ENCODE assay signal across 18 cellular contexts in the genomic region with DNA sequence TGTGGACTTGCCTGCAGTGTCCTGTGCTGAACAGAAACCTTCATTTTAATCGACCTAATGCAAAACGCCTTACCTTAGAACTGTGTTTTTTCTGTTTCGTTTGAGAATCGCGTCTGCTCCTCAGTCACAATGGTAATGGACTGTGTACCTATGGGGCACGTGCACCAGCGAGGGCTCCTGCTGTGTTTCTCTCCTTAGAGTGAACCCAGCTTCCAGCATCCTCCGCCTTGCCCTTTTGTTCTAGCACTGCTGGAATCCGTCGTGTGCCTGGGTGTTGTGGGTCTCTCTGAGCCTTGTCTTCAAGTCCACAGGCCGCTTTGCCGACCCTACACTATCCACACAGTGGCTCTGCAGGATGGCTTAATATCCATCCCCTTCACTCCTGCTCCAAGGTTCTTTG. TPM values are rescaled to one million over a fixed set of nuclear protein-coding genes. Genes with fewer than 3 reads are reported as not detected.
"Had no signal": no experiment of that assay in that cellular context is flagged by ENCODE, and none has a peak within 500 bp of the region (broad histone marks: within the 10 kb centered on the region; RNA-seq: fewer than 3 reads in every experiment).

No MANE protein-coding gene starts in this region.

- H3K27ac ChIP-seq: cardiac muscle cell, tibial nerve, uterus had no signal

- ATAC-seq: left colon; stimulated activated naive CD8-positive, alpha-beta T cell treated with anti-CD3 and anti-CD28 coated beads, Interleukin-15, Interleukin-2, amounts not matched to agents 100 U/mL and 50 U/mL, for 24 hours had no signal

- H3K4me3 Mint-ChIP-seq: activated CD4-positive, alpha-beta memory T cell treated with anti-CD3 and anti-CD28 coated beads for 36 hours; activated naive CD8-positive, alpha-beta T cell treated with anti-CD3 and anti-CD28 coated beads for 36 hours; nephron progenitor cell had no signal

- H3K4me3 ChIP-seq: cardiac muscle cell, esophagus squamous epithelium, lung, tibial nerve, uterus had no signal

- H3K4me1 Mint-ChIP-seq: activated naive CD8-positive, alpha-beta T cell treated with anti-CD3 and anti-CD28 coated beads for 36 hours; nephron progenitor cell had no signal

- H3K36me3 ChIP-seq: cardiac muscle cell, tibial nerve, uterus had no signal

- H3K9me3 Mint-ChIP-seq: activated CD4-positive, alpha-beta memory T cell treated with anti-CD3 and anti-CD28 coated beads for 36 hours; activated naive CD8-positive, alpha-beta T cell treated with anti-CD3 and anti-CD28 coated beads for 36 hours; nephron progenitor cell had no signal

- DNase-seq: activated CD4-positive, alpha-beta memory T cell treated with anti-CD3 and anti-CD28 coated beads for 36 hours; activated CD4-positive, alpha-beta T cell treated with anti-CD3 and anti-CD28 coated beads for 4 hours; activated naive CD8-positive, alpha-beta T cell treated with anti-CD3 and anti-CD28 coated beads for 36 hours; activated T-cell treated with anti-CD3 and anti-CD28 coated beads for 4 hours; amniotic stem cell; dermis blood vessel endothelial cell; effector memory CD4-positive, alpha-beta T cell; esophagus squamous epithelium; left colon; nephron progenitor cell; stimulated activated CD4-positive, alpha-beta T cell treated with anti-CD3 and anti-CD28 coated beads, Interleukin-2, amount 100 ng/mL, for 24 hours; stimulated activated naive CD8-positive, alpha-beta T cell treated with anti-CD3 and anti-CD28 coated beads, Interleukin-15, Interleukin-2, amounts not matched to agents 100 U/mL and 50 U/mL, for 24 hours; substantia nigra; uterus had no signal

- FAIRE-seq: TTC549 had no signal

- H3K9me3 ChIP-seq: esophagus squamous epithelium, tibial nerve, uterus had no signal

- H3K27ac Mint-ChIP-seq: activated CD4-positive, alpha-beta memory T cell treated with anti-CD3 and anti-CD28 coated beads for 36 hours; activated naive CD8-positive, alpha-beta T cell treated with anti-CD3 and anti-CD28 coated beads for 36 hours; nephron progenitor cell had no signal

- H3K36me3 Mint-ChIP-seq: activated CD4-positive, alpha-beta memory T cell treated with anti-CD3 and anti-CD28 coated beads for 36 hours; activated naive CD8-positive, alpha-beta T cell treated with anti-CD3 and anti-CD28 coated beads for 36 hours had no signal

RNA-seq across cellular contexts. Expression of a gene that starts 3.6 kb away (rescaled TPM):
- total RNA-seq: dermis blood vessel endothelial cell had no signal
